Comparison of ENCODE assay signal across 13 cellular contexts in the genomic region with DNA sequence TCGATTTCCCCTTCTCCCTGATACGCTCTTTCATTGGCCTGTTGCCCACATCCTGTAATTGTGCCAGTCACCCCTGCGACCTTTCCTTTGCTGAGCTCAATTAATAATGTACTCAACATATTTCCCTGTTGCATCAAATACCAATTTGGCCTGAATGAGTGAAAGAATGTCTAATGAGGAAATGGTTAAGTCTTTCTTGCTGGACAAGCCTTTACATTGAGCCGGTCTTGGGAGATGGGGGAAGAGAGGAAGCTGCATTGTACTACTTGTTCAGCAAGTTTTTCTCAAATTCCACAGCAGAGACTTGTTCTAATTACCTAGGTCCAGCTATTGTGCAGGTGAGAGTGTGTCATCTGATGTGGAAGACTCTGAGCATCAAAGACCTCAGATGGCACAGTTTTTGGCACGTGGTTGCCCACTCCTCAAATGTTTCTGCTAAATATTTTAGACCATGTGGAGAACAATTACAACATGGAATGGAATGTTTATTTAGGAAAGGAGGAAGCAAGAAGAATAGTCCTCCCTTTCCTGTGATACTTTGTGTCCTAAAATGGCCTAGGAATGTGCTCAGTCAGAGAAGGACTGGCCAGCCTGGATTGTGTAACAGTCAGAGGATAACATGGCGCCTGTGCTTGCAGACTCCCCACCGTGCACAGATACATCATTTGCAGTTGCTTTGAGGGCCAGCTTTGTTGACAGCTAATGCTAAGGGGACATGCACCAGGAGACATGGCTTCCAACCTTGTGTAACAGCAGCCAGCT.
A peak's percentile ranks its signal among the peaks of the same experiment; 100 is the strongest.
DNase-seq lines count a peak whose midpoint lies in the region; ATAC-seq and TF ChIP-seq lines count a peak whose summit lies in the region.
"Had no signal": no experiment of that assay in that cellular context is flagged by ENCODE, and none has a peak within 500 bp of the region (broad histone marks: within the 10 kb centered on the region; RNA-seq: fewer than 3 reads in every experiment).

No MANE protein-coding gene starts in this region.

- H3K4me3 Mint-ChIP-seq in CD4-positive, alpha-beta T cell: no peak overlapping the region

- intact Hi-C loops in CD4-positive, alpha-beta T cell (cut with DNase I, micrococcal nuclease): no loop called here

- no peaks in the 10 kb centered on the region for H3K9me3 Mint-ChIP-seq in CD4-positive, alpha-beta T cell

- H3K4me3 ChIP-seq in choroid plexus epithelial cell (ENCODE audit: low read depth, low read length): no peak overlapping the region
- H3K4me3 ChIP-seq in thoracic aorta: no peak overlapping the region

- H3K9me3 ChIP-seq in thoracic aorta: no peaks in the 10 kb centered on the region
- H3K9me3 ChIP-seq in CD4-positive, alpha-beta T cell (ENCODE audit: control insufficient read depth, low read length): no peaks in the 10 kb centered on the region

- no peak overlapping the region for H3K27ac Mint-ChIP-seq in CD4-positive, alpha-beta T cell

- ATAC-seq in thoracic aorta (ENCODE audit: insufficient number of reproducible peaks, low FRiP score, low read depth): peak; percentile 26
- no peak for ATAC-seq in HG03469 (IDR thresholded peaks at IDR 0.05; ENCODE audit: unreplicated experiment)
- no peak for ATAC-seq in GM21619 (IDR thresholded peaks at IDR 0.05; ENCODE audit: unreplicated experiment)
- no peak for ATAC-seq in CD4-positive, alpha-beta T cell (ENCODE audit: poor library complexity)

- H3K27me3 Mint-ChIP-seq in CD4-positive, alpha-beta T cell: peaks cover 29% of the 10 kb centered on the region

- DNase-seq in M059J (ENCODE audit: low read depth) (peak; percentile 37), choroid plexus epithelial cell (ENCODE audit: low read depth) (peak; percentile 84), kidney tubule cell (ENCODE audit: low spot score) (peak; percentile 60), thoracic aorta (ENCODE audit: low spot score) (no peak), NCI-H187 treated with DMSO at 0.1 percent for 48 hours (lab: John Stamatoyannopoulos, UW) (no peak)
- no peak for DNase-seq in CD4-positive, alpha-beta T cell
- DNase-seq: activated CD8-positive, alpha-beta memory T cell treated with anti-CD3 and anti-CD28 coated beads, Interleukin-2, amount 50 U/mL, for 48 hours; cortex of kidney; kidney; substantia nigra; SW 1271 had no signal

- TF ChIP-seq CTCF in choroid plexus epithelial cell (conservative IDR thresholded peaks at IDR 0.05; ENCODE audit: low read depth, low read length) (no peak), thoracic aorta (IDR thresholded peaks at IDR 0.05) (no peak)
- no peak for TF ChIP-seq CTCF in CD4-positive, alpha-beta T cell (IDR thresholded peaks at IDR 0.05)

- CTCF ChIA-PET in CD4-positive, alpha-beta T cell (lab: Charles Lee): no interaction called here

- H3K27me3 ChIP-seq in thoracic aorta (replicated peaks; ENCODE audit: insufficient read depth): no peaks in the 10 kb centered on the region
- H3K27me3 ChIP-seq in CD4-positive, alpha-beta T cell (ENCODE audit: control insufficient read depth, insufficient read depth, low read length): no peaks in the 10 kb centered on the region

- peaks cover 6 to 20% of the 10 kb centered on the region in 2 donors for H3K4me1 ChIP-seq in thoracic aorta (ENCODE audit: control insufficient read depth in 1 of 2, low read depth in 2 of 2)

- POLR2A ChIA-PET in CD4-positive, alpha-beta T cell (lab: Charles Lee): no interaction called here

- no peaks in the 10 kb centered on the region for H3K36me3 Mint-ChIP-seq in CD4-positive, alpha-beta T cell (ENCODE audit: low read depth)

- no peak overlapping the region for H3K27ac ChIP-seq in thoracic aorta
- no peak overlapping the region for H3K27ac ChIP-seq in CD4-positive, alpha-beta T cell (ENCODE audit: low read depth, low read length)

- no peaks in the 10 kb centered on the region for H3K4me1 Mint-ChIP-seq in CD4-positive, alpha-beta T cell (ENCODE audit: low read depth)

- no peaks in the 10 kb centered on the region for H3K36me3 ChIP-seq in thoracic aorta

Comparison
In these comparisons a context has a peak if more than half of its experiments do, and no peak if none do; other contexts are left out.
1. DNase-seq: peak in M059J (single experiment), choroid plexus epithelial cell (single experiment) and kidney tubule cell (single experiment); none in thoracic aorta (single experiment), NCI-H187 treated with DMSO at 0.1 percent for 48 hours (single experiment) and CD4-positive, alpha-beta T cell (0 of 10).